Comparison of ENCODE assay signal across 26 cellular contexts in genomic region chr2:20537423-20538307, GRCh38.
DNase-seq lines count a peak whose midpoint lies in the region; ATAC-seq, FAIRE-seq and TF ChIP-seq lines count a peak whose summit lies in the region.
"Had no signal": no experiment of that assay in that cellular context is flagged by ENCODE, and none has a peak within 500 bp of the region (broad histone marks: within the 10 kb centered on the region; RNA-seq: fewer than 3 reads in every experiment).

No MANE protein-coding gene starts in this region.

- H3K4me2 ChIP-seq in A549 (no peak overlapping the region), endothelial cell of umbilical vein (ENCODE audit: insufficient read depth, low read length) (no peak overlapping the region), neuronal stem cell (ENCODE audit: insufficient read depth, low read length, poor library complexity, severe bottlenecking) (no peak overlapping the region)

- H2BK15ac ChIP-seq in neuronal stem cell (ENCODE audit: low read length), result no peak overlapping the region

- H4K8ac ChIP-seq in neuronal stem cell (ENCODE audit: low read depth, low read length), result no peak overlapping the region

- H3K36me3 ChIP-seq in HUES64 (ENCODE audit: insufficient read depth, low read length) (no peaks in the 10 kb centered on the region), endothelial cell of umbilical vein (ENCODE audit: control insufficient read depth in 2 of 2, extremely low read depth in 1 of 2, insufficient read depth in 2 of 2, low read length in 2 of 2) (no peaks in the 10 kb centered on the region), neuronal stem cell (replicated peaks in 1 of 2; ENCODE audit: control insufficient read depth in 2 of 2, insufficient read depth in 2 of 2, low read length in 2 of 2) (no peaks in the 10 kb centered on the region)
- H3K36me3 ChIP-seq: thoracic aorta had no signal

- peaks cover 7% of the 10 kb centered on the region for H3K4me1 Mint-ChIP-seq in activated CD4-positive, alpha-beta memory T cell treated with anti-CD3 and anti-CD28 coated beads, Interleukin-2, amount 10 ng/mL, durations not matched to agents 7 days and 5 days
- H3K4me1 Mint-ChIP-seq: B cell had no signal

- no peaks in the 10 kb centered on the region for H3K79me1 ChIP-seq in neuronal stem cell (ENCODE audit: low read depth, low read length)

- 83% methylated on average over 17 of the region's 17 CpGs for WGBS in A549 (ENCODE audit: missing lambda C conversion rate)
- 34% methylated on average over 16 of the region's 17 CpGs for WGBS in HUES64
- no CpG with 5 or more reads among the region's 17 CpGs for WGBS in neuronal stem cell (ENCODE audit: extremely low coverage in 2 of 2, insufficient read length in 2 of 2, insufficient replicate concordance in 1 of 2), 2 donors

- BruUV-seq in endothelial cell of umbilical vein (replicated peaks; lab: Mats Ljungman, UMichigan), result no TSS peak

- intact Hi-C loops in endothelial cell of umbilical vein (cut with micrococcal nuclease), result no loop called here

- H3K27ac ChIP-seq in A549 (peak overlapping the region; percentile 28 to 72; a peak in 2 of 6 replicates), HUES64 (ENCODE audit: low read depth, low read length) (peak overlapping the region; percentile 33; the same call in 1 of the 2 replicates), endothelial cell of umbilical vein (ENCODE audit: insufficient read depth, low read depth, low read length) (no peak overlapping the region), neuronal stem cell (replicated peaks; ENCODE audit: low read length) (no peak overlapping the region)

- peaks cover 7% of the 10 kb centered on the region for H3K27me3 Mint-ChIP-seq in activated CD4-positive, alpha-beta memory T cell treated with anti-CD3 and anti-CD28 coated beads, Interleukin-2, amount 10 ng/mL, durations not matched to agents 7 days and 5 days

- TF ChIP-seq POLR2A in A549 (IDR thresholded peaks at IDR 0.05; ENCODE audit: low read length), result no peak
- no peak for TF ChIP-seq POLR2A in endothelial cell of umbilical vein (IDR thresholded peaks at IDR 0.05; ENCODE audit: low read depth, low read length)

- H2AFZ ChIP-seq in endothelial cell of umbilical vein (ENCODE audit: low read depth, low read length) (no peak overlapping the region), neuronal stem cell (ENCODE audit: low read length) (no peak overlapping the region)

- H3K9me3 Mint-ChIP-seq in activated CD4-positive, alpha-beta memory T cell treated with anti-CD3 and anti-CD28 coated beads, Interleukin-2, amount 10 ng/mL, durations not matched to agents 7 days and 5 days, result no peaks in the 10 kb centered on the region
- H3K9me3 Mint-ChIP-seq: stimulated activated naive B cell treated with anti-CD40 and anti-IgM and Interleukin-4, amounts not matched to agents 10 μg/mL and 1 μg/mL and 100 μg/mL, for 72 hours had no signal

- H3K9me3 ChIP-seq in A549 (no peaks in the 10 kb centered on the region), HUES64 (ENCODE audit: insufficient read depth, low read depth, low read length) (no peaks in the 10 kb centered on the region), endothelial cell of umbilical vein (replicated peaks; ENCODE audit: control insufficient read depth, insufficient read depth, low read length) (no peaks in the 10 kb centered on the region), neuronal stem cell (replicated peaks in 1 of 2; ENCODE audit: control insufficient read depth in 2 of 2, insufficient read depth in 1 of 2, low read depth in 1 of 2, low read length in 2 of 2) (no peaks in the 10 kb centered on the region)
- H3K9me3 ChIP-seq: Caco-2, thoracic aorta had no signal

- H3K27me3 ChIP-seq in HUES64 (ENCODE audit: insufficient read depth, low read length), result no peaks in the 10 kb centered on the region
- no peaks in the 10 kb centered on the region for H3K27me3 ChIP-seq in endothelial cell of umbilical vein (ENCODE audit: control insufficient read depth in 2 of 2, insufficient read depth in 2 of 2, low read length in 2 of 2)
- H3K27me3 ChIP-seq in neuronal stem cell (ENCODE audit: control insufficient read depth in 3 of 3, insufficient read depth in 3 of 3, low read depth in 1 of 3, low read length in 3 of 3), result peaks cover 0 to 30% (median 0%) of the 10 kb centered on the region in 3 experiments

- H3K4me3 ChIP-seq in A549 (no peak overlapping the region), HUES64 (ENCODE audit: low read length) (no peak overlapping the region), endothelial cell of umbilical vein (replicated peaks in 1 of 3; ENCODE audit: insufficient read depth in 1 of 3, low read depth in 1 of 3, low read length in 3 of 3) (no peak overlapping the region), neuronal stem cell (ENCODE audit: low read length in 2 of 2) (no peak overlapping the region)
- H3K4me3 ChIP-seq: thoracic aorta had no signal

- no peaks in the 10 kb centered on the region for H4K20me1 ChIP-seq in endothelial cell of umbilical vein (replicated peaks; ENCODE audit: control insufficient read depth, extremely low read depth, insufficient read depth, low read length)

- CTCF ChIA-PET in A549 (lab: Yijun Ruan, JAX) (interaction anchor here (1.1 to 2.9 kb wide), 4 partner anchors 11 to 126 kb away, joined by 3 to 9 read pairs (median 4); no protein-coding TSS in a partner anchor), endothelial cell of umbilical vein (lab: Charles Lee) (no interaction called here)
- CTCF ChIA-PET in activated CD4-positive, alpha-beta memory T cell treated with anti-CD3 and anti-CD28 coated beads, Interleukin-2, amount 10 ng/mL, durations not matched to agents 7 days and 5 days (lab: Charles Lee), result interaction anchor here (1.2 kb wide), 1 partner anchor 91 kb away, joined by 3 read pairs; the partner anchor contains the start of gene RHOB

- peak overlapping the region; percentile 48 for H2BK120ac ChIP-seq in neuronal stem cell (ENCODE audit: low read depth, low read length)

- no peak overlapping the region for H3K4me3 Mint-ChIP-seq in activated CD4-positive, alpha-beta memory T cell treated with anti-CD3 and anti-CD28 coated beads, Interleukin-2, amount 10 ng/mL, durations not matched to agents 7 days and 5 days
- H3K4me3 Mint-ChIP-seq: B cell; stimulated activated naive B cell treated with anti-CD40 and anti-IgM and Interleukin-4, amounts not matched to agents 10 μg/mL and 1 μg/mL and 100 μg/mL, for 72 hours had no signal

- no peak for TF ChIP-seq RAD21 in A549 (conservative IDR thresholded peaks at IDR 0.05 in 1 of 2, IDR thresholded peaks at IDR 0.05 in 1 of 2)

- no peak overlapping the region for H3K27ac Mint-ChIP-seq in activated CD4-positive, alpha-beta memory T cell treated with anti-CD3 and anti-CD28 coated beads, Interleukin-2, amount 10 ng/mL, durations not matched to agents 7 days and 5 days
- H3K27ac Mint-ChIP-seq: B cell; stimulated activated naive B cell treated with anti-CD40 and anti-IgM and Interleukin-4, amounts not matched to agents 10 μg/mL and 1 μg/mL and 100 μg/mL, for 72 hours had no signal

- peaks cover 32% of the 10 kb centered on the region for H3K4me1 ChIP-seq in A549
- peaks cover 25% of the 10 kb centered on the region for H3K4me1 ChIP-seq in HUES64 (ENCODE audit: insufficient read depth, low read length)
- peaks cover 14% of the 10 kb centered on the region for H3K4me1 ChIP-seq in endothelial cell of umbilical vein (ENCODE audit: control insufficient read depth, extremely low read depth, insufficient read depth, low read length)
- peaks cover 19 to 25% of the 10 kb centered on the region in 2 donors for H3K4me1 ChIP-seq in neuronal stem cell (ENCODE audit: control insufficient read depth in 2 of 2, insufficient read depth in 1 of 2, low read depth in 1 of 2, low read length in 2 of 2)

- H3K14ac ChIP-seq in neuronal stem cell (ENCODE audit: low read length), result no peak overlapping the region

- TF ChIP-seq EP300 in A549 (IDR thresholded peaks at IDR 0.05), result no peak

- dilution Hi-C loops in endothelial cell of umbilical vein (cut with MboI; ENCODE audit: extremely low pct_ligation_motif_present, low sequenced_read_pairs), result no loop called here

- H2AK5ac ChIP-seq in neuronal stem cell (ENCODE audit: low read depth, low read length), result peak overlapping the region; percentile 67

- H3K23ac ChIP-seq in neuronal stem cell (ENCODE audit: low read depth, low read length, poor library complexity), result no peak overlapping the region

- POLR2A ChIA-PET in A549 (lab: Yijun Ruan, JAX) (no interaction called here), endothelial cell of umbilical vein (lab: Charles Lee) (no interaction called here)
- POLR2A ChIA-PET in activated CD4-positive, alpha-beta memory T cell treated with anti-CD3 and anti-CD28 coated beads, Interleukin-2, amount 10 ng/mL, durations not matched to agents 7 days and 5 days (lab: Charles Lee), result interaction anchor here (1.0 kb wide), 1 partner anchor 14 kb away, joined by 3 read pairs; no protein-coding TSS in a partner anchor

- no peak overlapping the region for H4K91ac ChIP-seq in neuronal stem cell (ENCODE audit: low read depth, low read length, poor library complexity)

- TF ChIP-seq CTCF in A549 (IDR thresholded peaks at IDR 0.05) (no peak), endothelial cell of umbilical vein (IDR thresholded peaks at IDR 0.05; ENCODE audit: extremely low read depth in 1 of 2, insufficient read depth in 1 of 2, low read depth in 1 of 2, low read length in 2 of 2) (no peak)

- H2BK12ac ChIP-seq in neuronal stem cell (ENCODE audit: low read length), result peak overlapping the region; percentile 18

- no peaks in the 10 kb centered on the region for H3K9me1 ChIP-seq in endothelial cell of umbilical vein (replicated peaks; ENCODE audit: control insufficient read depth, extremely low read depth, insufficient read depth, low read length)

- no peak overlapping the region for H3K18ac ChIP-seq in neuronal stem cell (ENCODE audit: low read length)

- no peak overlapping the region for H3K4ac ChIP-seq in neuronal stem cell (ENCODE audit: low read length)

- H3K36me3 Mint-ChIP-seq in activated CD4-positive, alpha-beta memory T cell treated with anti-CD3 and anti-CD28 coated beads, Interleukin-2, amount 10 ng/mL, durations not matched to agents 7 days and 5 days (ENCODE audit: low read depth), result no peaks in the 10 kb centered on the region
- H3K36me3 Mint-ChIP-seq: stimulated activated naive B cell treated with anti-CD40 and anti-IgM and Interleukin-4, amounts not matched to agents 10 μg/mL and 1 μg/mL and 100 μg/mL, for 72 hours had no signal

- ATAC-seq in A549 (no peak), GM18907 (IDR thresholded peaks at IDR 0.05; ENCODE audit: unreplicated experiment) (no peak)
- ATAC-seq: left colon; PC-3; stimulated activated naive B cell treated with anti-CD40 and anti-IgM and Interleukin-4, amounts not matched to agents 10 μg/mL and 1 μg/mL and 100 μg/mL, for 72 hours had no signal

- H2BK5ac ChIP-seq in neuronal stem cell (ENCODE audit: low read length), result peak overlapping the region; percentile 32

- no peak for DNase-seq in A549 (ENCODE audit: low read depth in 1 of 2, low spot score in 1 of 2)
- DNase-seq in endothelial cell of umbilical vein (ENCODE audit: low read depth, low spot score), result no peak
- no peak for DNase-seq in neuronal stem cell (ENCODE audit: low spot score)
- DNase-seq in SKM-1 treated with dmso at 0.1 percent for 144 hours (lab: John Stamatoyannopoulos, UW; ENCODE audit: unreplicated experiment), result no peak
- DNase-seq in NCI-H345 (lab: John Stamatoyannopoulos, UW), result no peak
- DNase-seq in activated CD4-positive, alpha-beta memory T cell treated with anti-CD3 and anti-CD28 coated beads, Interleukin-2, amount 10 ng/mL, durations not matched to agents 7 days and 5 days, result no peak
- DNase-seq: activated CD4-positive, alpha-beta T cell treated with anti-CD3 and anti-CD28 coated beads for 1 hour; activated CD8-positive, alpha-beta memory T cell treated with anti-CD3 and anti-CD28 coated beads for 24 hours; activated naive CD4-positive, alpha-beta T cell treated with Interleukin-2 at 50 U/mL for 16 hours; activated T-cell treated with anti-CD3 and anti-CD28 coated beads, Interleukin-2, amount 50 U/mL, for 48 hours; amniotic stem cell; Caco-2; Kasumi-1; left colon; NCI-H1092; PC-3; small intestine; stimulated activated naive B cell treated with anti-CD40 and anti-IgM and Interleukin-4, amounts not matched to agents 10 μg/mL and 1 μg/mL and 100 μg/mL, for 72 hours; SW 1271 had no signal

- FAIRE-seq in A549 (lab: Jason Lieb, UNC) (no peak), endothelial cell of umbilical vein (lab: Jason Lieb, UNC) (peak; percentile 46)
- FAIRE-seq: A204.1, bronchial epithelial cell, H54, small intestine had no signal

- H3K79me2 ChIP-seq in endothelial cell of umbilical vein (ENCODE audit: control insufficient read depth, insufficient read depth, low read length), result no peaks in the 10 kb centered on the region

- H3K9ac ChIP-seq in HUES64 (ENCODE audit: low read depth, low read length) (peak overlapping the region; percentile 6; the same call in 1 of the 2 replicates), endothelial cell of umbilical vein (replicated peaks; ENCODE audit: extremely low read depth, insufficient read depth, low read length) (no peak overlapping the region), neuronal stem cell (ENCODE audit: low read depth, low read length, poor library complexity) (no peak overlapping the region)

Comparison
In these comparisons a context has a peak if more than half of its experiments do, and no peak if none do; other contexts are left out.
1. H3K27ac ChIP-seq: peak in A549 (2 of 2) and HUES64 (single experiment); none in endothelial cell of umbilical vein (single experiment) and neuronal stem cell (single experiment).